8 cellular contexts compared by ENCODE assay signal in genomic region chr5:159515909-159516415, GRCh38.
DNase-seq lines count a peak whose midpoint lies in the region; ATAC-seq, FAIRE-seq and TF ChIP-seq lines count a peak whose summit lies in the region.

No MANE protein-coding gene starts in this region.

- peaks cover 3% of the 10 kb centered on the region for H3K27me3 Mint-ChIP-seq in activated T-cell treated with anti-CD3 and anti-CD28 coated beads, Interleukin-2, amount 50 U/mL, for 4 hours (ENCODE audit: low read depth)

- H3K36me3 Mint-ChIP-seq in activated T-cell treated with anti-CD3 and anti-CD28 coated beads, Interleukin-2, amount 50 U/mL, for 4 hours (ENCODE audit: insufficient read depth), result no peaks in the 10 kb centered on the region

- H3K4me1 ChIP-seq in NT2/D1 (ENCODE audit: insufficient read depth, insufficient read length), result no peaks in the 10 kb centered on the region

- FAIRE-seq in urothelium cell line (lab: Jason Lieb, UNC), result no peak

- DNase-seq in AG09309 (ENCODE audit: low read depth) (no peak), NT2/D1 (ENCODE audit: low read depth, low spot score) (peak; percentile 49), fibroblast of villous mesenchyme (ENCODE audit: low read depth) (peak; percentile 44), pons (ENCODE audit: low spot score) (peak; percentile 30), urothelium cell line (ENCODE audit: low spot score) (peak; percentile 80)
- DNase-seq in activated T-cell treated with anti-CD3 and anti-CD28 coated beads, Interleukin-2, amount 50 U/mL, for 4 hours, result peak; percentile 56

- H3K27me3 ChIP-seq in NT2/D1 (ENCODE audit: insufficient read depth, insufficient read length), result no peaks in the 10 kb centered on the region

- H3K9ac ChIP-seq in NT2/D1 (ENCODE audit: insufficient read length, low read depth), result no peak overlapping the region

- H3K4me3 ChIP-seq in AG09309 (ENCODE audit: control insufficient read depth, low read depth, low read length) (no peak overlapping the region), NT2/D1 (ENCODE audit: insufficient read length, low read depth) (no peak overlapping the region), fibroblast of villous mesenchyme (ENCODE audit: low read depth, low read length) (no peak overlapping the region)

- H3K9me3 ChIP-seq in NT2/D1 (ENCODE audit: insufficient read depth, low read length), result no peaks in the 10 kb centered on the region

- no peak overlapping the region for H3K4me3 Mint-ChIP-seq in activated T-cell treated with anti-CD3 and anti-CD28 coated beads, Interleukin-2, amount 50 U/mL, for 4 hours

- H3K36me3 ChIP-seq in NT2/D1 (ENCODE audit: insufficient read depth, insufficient read length, low read length), result no peaks in the 10 kb centered on the region

- H3K9me3 Mint-ChIP-seq in activated T-cell treated with anti-CD3 and anti-CD28 coated beads, Interleukin-2, amount 50 U/mL, for 4 hours, result no peaks in the 10 kb centered on the region

- ATAC-seq in GM18520 (IDR thresholded peaks at IDR 0.05; ENCODE audit: unreplicated experiment) (peak; percentile 91), HG02981 (IDR thresholded peaks at IDR 0.05; ENCODE audit: unreplicated experiment) (peak; percentile 90)
- ATAC-seq in activated T-cell treated with anti-CD3 and anti-CD28 coated beads, Interleukin-2, amount 50 U/mL, for 4 hours, result peak; percentile 78 to 89

- TF ChIP-seq CTCF in AG09309 (IDR thresholded peaks at IDR 0.05; ENCODE audit: control insufficient read depth, insufficient read depth, low read depth, low read length, missing control alignments), result peak; percentile 85
- TF ChIP-seq CTCF in fibroblast of villous mesenchyme (IDR thresholded peaks at IDR 0.05; ENCODE audit: insufficient read depth, low read depth, low read length), result peak; percentile 84

- peaks cover 9% of the 10 kb centered on the region for H3K4me1 Mint-ChIP-seq in activated T-cell treated with anti-CD3 and anti-CD28 coated beads, Interleukin-2, amount 50 U/mL, for 4 hours (ENCODE audit: low read depth)
